8 cellular contexts compared by ENCODE assay signal in the genomic region with DNA sequence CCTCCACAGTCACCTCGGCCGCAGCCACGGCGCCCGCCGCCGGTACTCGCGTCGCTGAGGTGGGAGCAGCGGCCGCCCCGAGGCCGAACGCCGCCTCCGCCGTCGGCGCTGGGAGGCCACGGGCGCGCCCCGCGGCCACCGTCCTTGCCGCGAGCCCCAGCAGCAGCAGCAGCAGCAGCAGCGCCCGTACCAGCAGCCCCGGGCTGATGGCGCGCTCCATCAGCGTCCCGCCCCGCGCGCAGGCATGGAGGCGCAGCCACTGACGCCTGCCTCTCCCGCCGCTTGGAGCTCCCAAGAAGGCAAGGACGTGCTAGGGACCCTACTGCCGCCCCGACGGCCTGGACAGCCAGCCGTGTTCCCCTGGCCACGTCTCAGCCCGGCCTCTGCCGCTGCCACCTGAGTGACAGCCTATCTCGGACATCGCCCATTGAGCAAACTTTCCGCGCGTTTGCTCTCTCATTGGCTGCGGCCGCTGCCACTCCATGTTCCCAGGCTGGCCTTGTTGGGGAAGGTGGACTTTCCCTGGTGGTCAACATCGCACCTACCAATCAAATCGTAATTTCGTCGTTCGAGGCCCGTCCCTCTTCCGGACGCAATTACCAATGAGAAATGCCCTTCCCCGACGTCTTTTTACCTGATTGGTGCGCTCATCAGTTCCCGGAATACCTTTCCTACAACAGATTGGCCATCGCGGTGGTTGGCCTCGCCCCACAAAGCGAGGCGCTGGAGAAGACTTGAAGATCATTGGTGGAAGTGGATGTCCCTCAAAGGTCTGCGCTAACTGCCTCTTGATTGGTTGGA.
DNase-seq lines count a peak whose midpoint lies in the region; ATAC-seq and TF ChIP-seq lines count a peak whose summit lies in the region.

Gene EIF2AK3, minus strand, starts transcription at position 410 of the 801 bp plus-strand sequence. Its CDS starts 190 bp downstream, at position 220.

- H3K4me2 ChIP-seq in MM.1S (ENCODE audit: low read depth, low read length): peak within 1 kb of the TSS; percentile 80

- peak; percentile 91 for ATAC-seq in stimulated activated naive CD8-positive, alpha-beta T cell treated with anti-CD3 and anti-CD28 coated beads, Interleukin-15, amount 100 ng/mL, for 72 hours

- H3K9me3 ChIP-seq in ES-I3 (ENCODE audit: control insufficient read depth, insufficient read depth, low read length) (no peaks in the 10 kb centered on the region), HAP-1 (no peaks in the 10 kb centered on the region), MM.1S (replicated peaks; ENCODE audit: insufficient read depth, low read length) (no peaks in the 10 kb centered on the region)

- in situ Hi-C loops in HAP-1 (cut with MboI; ENCODE audit: low sequenced_read_pairs): no loop called here

- peak; percentile 97 to 99 for DNase-seq in HAP-1 (ENCODE audit: low spot score in 2 of 2)
- DNase-seq in MM.1S: peak; percentile 100
- peak; percentile 99 for DNase-seq in SIG-M5 (lab: John Stamatoyannopoulos, UW)
- DNase-seq in activated gamma-delta T cell (lab: John Stamatoyannopoulos, UW): peak; percentile 92
- DNase-seq in fibroblast of the conjunctiva (ENCODE audit: low read depth): peak; percentile 100
- peak; percentile 96 for DNase-seq in nephron progenitor cell
- DNase-seq in stimulated activated naive CD8-positive, alpha-beta T cell treated with anti-CD3 and anti-CD28 coated beads, Interleukin-15, amount 100 ng/mL, for 72 hours: peak; percentile 92 to 98

- H3K27me3 Mint-ChIP-seq in nephron progenitor cell (ENCODE audit: low read depth, poor library complexity): peaks cover 3% of the 10 kb centered on the region
- no peaks in the 10 kb centered on the region for H3K27me3 Mint-ChIP-seq in stimulated activated naive CD8-positive, alpha-beta T cell treated with anti-CD3 and anti-CD28 coated beads, Interleukin-15, amount 100 ng/mL, for 72 hours

- TF ChIP-seq CTCF in MM.1S (IDR thresholded peaks at IDR 0.05; ENCODE audit: low read length): no peak
- TF ChIP-seq CTCF in nephron progenitor cell (IDR thresholded peaks at IDR 0.05): no peak

- peak within 1 kb of the TSS; percentile 95 for H3K4me3 Mint-ChIP-seq in nephron progenitor cell
- peak within 1 kb of the TSS in 1 of 2 donors; percentile 93 for H3K4me3 Mint-ChIP-seq in stimulated activated naive CD8-positive, alpha-beta T cell treated with anti-CD3 and anti-CD28 coated beads, Interleukin-15, amount 100 ng/mL, for 72 hours

- peak within 1 kb of the TSS; percentile 96 for H3K27ac Mint-ChIP-seq in nephron progenitor cell
- peak within 1 kb of the TSS; percentile 95 to 96 for H3K27ac Mint-ChIP-seq in stimulated activated naive CD8-positive, alpha-beta T cell treated with anti-CD3 and anti-CD28 coated beads, Interleukin-15, amount 100 ng/mL, for 72 hours

- peaks cover 58% of the 10 kb centered on the region for H3K79me2 ChIP-seq in MM.1S (ENCODE audit: low read length)

- no peaks in the 10 kb centered on the region for H4K20me1 ChIP-seq in MM.1S (ENCODE audit: insufficient read depth, low read length)

- H3K4me1 ChIP-seq in ES-I3 (ENCODE audit: insufficient read depth, low read length) (peaks cover 48% of the 10 kb centered on the region), HAP-1 (peaks cover 13% of the 10 kb centered on the region), MM.1S (ENCODE audit: low read length) (peaks cover 10% of the 10 kb centered on the region)

- peaks cover 43% of the 10 kb centered on the region for H3F3A ChIP-seq in MM.1S (ENCODE audit: insufficient read depth, low read length)

- no peaks in the 10 kb centered on the region for H3K9me2 ChIP-seq in MM.1S (replicated peaks; ENCODE audit: insufficient read depth, low read length)

- H3K9ac ChIP-seq in ES-I3 (ENCODE audit: low read depth, low read length): peak within 1 kb of the TSS; percentile 82
- H3K9ac ChIP-seq in MM.1S (ENCODE audit: low read length): peak within 1 kb of the TSS; percentile 93

- H3K27me3 ChIP-seq in HAP-1 (ENCODE audit: low read depth): no peaks in the 10 kb centered on the region
- H3K27me3 ChIP-seq in MM.1S (replicated peaks; ENCODE audit: insufficient read depth, low read length): no peaks in the 10 kb centered on the region

- no peaks in the 10 kb centered on the region for H3K36me3 Mint-ChIP-seq in nephron progenitor cell (ENCODE audit: low read depth)

- peak within 1 kb of the TSS; percentile 85 for H3K27ac ChIP-seq in MM.1S (ENCODE audit: low read length)

- peaks cover 5% of the 10 kb centered on the region for H3K4me1 Mint-ChIP-seq in nephron progenitor cell
- H3K4me1 Mint-ChIP-seq in stimulated activated naive CD8-positive, alpha-beta T cell treated with anti-CD3 and anti-CD28 coated beads, Interleukin-15, amount 100 ng/mL, for 72 hours: no peaks in the 10 kb centered on the region

- H3K36me3 ChIP-seq in ES-I3 (ENCODE audit: insufficient read depth, low read length) (no peaks in the 10 kb centered on the region), HAP-1 (replicated peaks) (no peaks in the 10 kb centered on the region), MM.1S (replicated peaks; ENCODE audit: insufficient read depth, low read length) (no peaks in the 10 kb centered on the region)

- peak within 1 kb of the TSS; percentile 5 for H2AFZ ChIP-seq in MM.1S (ENCODE audit: low read length)

- no peaks in the 10 kb centered on the region for H3K9me3 Mint-ChIP-seq in nephron progenitor cell
- H3K9me3 Mint-ChIP-seq in stimulated activated naive CD8-positive, alpha-beta T cell treated with anti-CD3 and anti-CD28 coated beads, Interleukin-15, amount 100 ng/mL, for 72 hours: no peaks in the 10 kb centered on the region

- H3K4me3 ChIP-seq in HAP-1 (peak within 1 kb of the TSS; percentile 78), MM.1S (ENCODE audit: low read length) (peak within 1 kb of the TSS; percentile 89)

Comparison
In these comparisons a context has a peak if more than half of its experiments do, and no peak if none do; other contexts are left out.
1. Peak in every context shown above with its lines: DNase-seq, ATAC-seq, H3K4me3 ChIP-seq and H3K27ac ChIP-seq.